In the genomic region with DNA sequence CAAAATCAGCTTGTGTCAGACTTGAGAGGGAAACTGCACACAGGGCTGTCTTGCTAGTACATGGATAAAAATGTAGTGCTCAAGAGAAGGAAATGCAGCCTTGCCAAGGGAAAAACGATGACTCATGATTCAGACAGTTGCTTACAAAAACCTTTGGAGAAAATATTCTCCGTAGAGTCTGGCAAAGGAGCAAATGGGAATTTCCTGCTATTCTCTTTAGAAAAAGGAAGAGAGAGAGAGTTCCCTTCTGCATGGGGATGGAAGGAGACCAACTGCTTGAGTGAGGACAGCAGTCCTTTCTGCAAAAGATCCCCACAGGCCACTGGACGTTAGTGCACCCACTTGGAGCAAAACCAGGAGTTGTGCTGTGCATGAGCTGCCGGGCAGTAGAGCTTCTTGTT, we compare ENCODE assay signal across 8 cellular contexts. TPM values are rescaled to one million over a fixed set of nuclear protein-coding genes. Genes with fewer than 3 reads are reported as not detected.
DNase-seq lines count a peak whose midpoint lies in the region; ATAC-seq, FAIRE-seq and TF ChIP-seq lines count a peak whose summit lies in the region.

No MANE protein-coding gene starts in this region.

- H3K27me3 ChIP-seq in pancreas, result no peaks in the 10 kb centered on the region

- intact Hi-C loops in pancreas (cut with DNase I), result no loop called here

- TF ChIP-seq CTCF in fibroblast of villous mesenchyme (IDR thresholded peaks at IDR 0.05; ENCODE audit: insufficient read depth, low read depth, low read length), result peak; percentile 46
- TF ChIP-seq CTCF in pancreas (IDR thresholded peaks at IDR 0.05), result no peak

- no peak for FAIRE-seq in pancreas (lab: Jason Lieb, UNC)

- H3K4me1 ChIP-seq in pancreas, result no peaks in the 10 kb centered on the region

- ATAC-seq in pancreas, result peak in 3 of 4 donors; percentile 79 to 93 (median 88)

- no peak overlapping the region for H3K27ac ChIP-seq in pancreas

- DNase-seq in DMS 273 treated with DMSO at 0.1 percent for 48 hours (lab: John Stamatoyannopoulos, UW) (peak; percentile 36), RKO (ENCODE audit: low spot score) (peak; percentile 74), fibroblast of villous mesenchyme (ENCODE audit: low read depth) (peak; percentile 93), pancreas (peak in 2 of 6 donors; percentile 18 to 38), SKM-1 (lab: John Stamatoyannopoulos, UW; ENCODE audit: unreplicated experiment) (no peak), NCI-H2107 treated with DMSO at 0.1 percent for 48 hours (lab: John Stamatoyannopoulos, UW; ENCODE audit: unreplicated experiment) (no peak), NOMO-1 treated with dmso at 0.1 percent for 144 hours (lab: John Stamatoyannopoulos, UW; ENCODE audit: unreplicated experiment) (no peak)
- DNase-seq in activated effector memory CD4-positive, alpha-beta T cell treated with anti-CD3 and anti-CD28 coated beads, Interleukin-2, amount 50 U/mL, for 16 hours, result no peak

- WGBS in pancreas, 2 donors, result 28 to 41% methylated on average over 4 of the region's 4 CpGs

- H3K4me3 ChIP-seq in fibroblast of villous mesenchyme (ENCODE audit: low read depth, low read length) (no peak overlapping the region), pancreas (peak overlapping the region in 1 of 4 donors; percentile 3)

- no peaks in the 10 kb centered on the region for H3K9me3 ChIP-seq in pancreas

- no peaks in the 10 kb centered on the region for H3K36me3 ChIP-seq in pancreas

RNA-seq across cellular contexts. Expression of a gene that starts 7.6 kb away (rescaled TPM):
- total RNA-seq in fibroblast of villous mesenchyme (not detected in 2 replicates), pancreas (not detected)
- polyA plus RNA-seq in pancreas, result not detected

RNA-seq across cellular contexts. Expression of a gene that starts 38.7 kb away (rescaled TPM):
- 10.0 and 22.0 TPM in 2 replicates for total RNA-seq in fibroblast of villous mesenchyme
- 1 to 10 TPM in 1 of 6 donors, under 1 TPM in 5; 0.09 to 1.7 (median 0.24) TPM for total RNA-seq in pancreas
- polyA plus RNA-seq in pancreas, result under 1 TPM; 0.23 to 0.33 TPM

Comparison
In these comparisons a context has a peak if more than half of its experiments do, and no peak if none do; other contexts are left out.
1. DNase-seq: peak in DMS 273 treated with DMSO at 0.1 percent for 48 hours (single experiment), RKO (single experiment) and fibroblast of villous mesenchyme (single experiment); none in SKM-1 (single experiment), NCI-H2107 treated with DMSO at 0.1 percent for 48 hours (single experiment), NOMO-1 treated with dmso at 0.1 percent for 144 hours (single experiment) and activated effector memory CD4-positive, alpha-beta T cell treated with anti-CD3 and anti-CD28 coated beads, Interleukin-2, amount 50 U/mL, for 16 hours (single experiment).